In the genomic region with DNA sequence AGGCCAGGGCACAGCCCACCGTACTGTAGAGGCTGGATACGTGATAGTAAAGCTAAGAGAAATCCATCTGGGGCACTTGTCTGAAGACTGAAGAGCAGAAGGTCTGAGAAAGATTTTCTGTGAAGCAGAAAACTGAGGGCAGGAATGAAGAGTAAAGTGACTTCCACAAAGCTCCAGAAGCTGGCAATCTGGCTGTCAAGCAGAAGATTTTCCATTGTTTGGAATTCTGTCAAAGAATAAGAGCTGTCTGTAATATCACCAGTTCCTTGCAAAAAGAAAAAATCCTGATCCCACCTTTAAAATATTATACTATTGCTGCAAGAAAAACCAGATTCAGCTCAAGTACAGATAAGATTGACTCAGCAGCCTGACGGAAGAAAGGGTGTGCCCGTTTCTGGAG, we compare ENCODE assay signal across 23 cellular contexts.
DNase-seq lines count a peak whose midpoint lies in the region; ATAC-seq and TF ChIP-seq lines count a peak whose summit lies in the region.
"Had no signal": no experiment of that assay in that cellular context is flagged by ENCODE, and none has a peak within 500 bp of the region (broad histone marks: within the 10 kb centered on the region; RNA-seq: fewer than 3 reads in every experiment).

No MANE protein-coding gene starts in this region.

- no peaks in the 10 kb centered on the region for H3K27me3 Mint-ChIP-seq in GM23338 (ENCODE audit: insufficient read depth, low read depth, poor library complexity)
- H3K27me3 Mint-ChIP-seq: CD4-positive, alpha-beta memory T cell; CD4-positive, CD25-positive, alpha-beta regulatory T cell; CD8-positive, alpha-beta memory T cell had no signal

- H2BK15ac ChIP-seq in mesendoderm (replicated peaks; ENCODE audit: low read depth), result no peak overlapping the region

- H3K4me1 ChIP-seq in GM23338 (ENCODE audit: insufficient read depth) (no peaks in the 10 kb centered on the region), mesendoderm (ENCODE audit: control insufficient read depth, low read depth, low read length) (no peaks in the 10 kb centered on the region)
- H3K4me1 ChIP-seq: BE2C, BLaER1 had no signal

- H3K79me2 ChIP-seq in GM23338 (replicated peaks; ENCODE audit: insufficient read depth), result no peaks in the 10 kb centered on the region
- H3K79me2 ChIP-seq in mesendoderm (ENCODE audit: control insufficient read depth, insufficient read depth, low read length), result no peaks in the 10 kb centered on the region

- H3K9me2 ChIP-seq in GM23338 (ENCODE audit: insufficient read depth), result no peaks in the 10 kb centered on the region

- no CpG with 5 or more reads among the region's 4 CpGs for WGBS in mesendoderm (ENCODE audit: extremely low coverage, insufficient coverage, low lambda C conversion rate)

- no peak overlapping the region for H3K4me3 ChIP-seq in GM23338
- no peak overlapping the region for H3K4me3 ChIP-seq in mesendoderm (ENCODE audit: low read length)
- H3K4me3 ChIP-seq: BLaER1, GM12878 had no signal

- no peaks in the 10 kb centered on the region for H3K79me1 ChIP-seq in mesendoderm (ENCODE audit: low read length)

- H2BK120ac ChIP-seq in mesendoderm (ENCODE audit: low read depth, low read length), result peak overlapping the region; percentile 73

- H2BK5ac ChIP-seq in mesendoderm (ENCODE audit: low read length), result no peak overlapping the region

- no peaks in the 10 kb centered on the region for H3K4me1 Mint-ChIP-seq in GM23338
- H3K4me1 Mint-ChIP-seq: CD14-positive monocyte; CD4-positive, alpha-beta memory T cell; CD4-positive, CD25-positive, alpha-beta regulatory T cell; CD8-positive, alpha-beta memory T cell had no signal

- peak overlapping the region; percentile 44; the same call in 1 of the 2 replicates for H2AFZ ChIP-seq in GM23338

- H3K56ac ChIP-seq in mesendoderm (ENCODE audit: low read length), result no peak overlapping the region

- no peak overlapping the region for H3K27ac Mint-ChIP-seq in GM23338
- H3K27ac Mint-ChIP-seq: CD14-positive monocyte; CD4-positive, alpha-beta memory T cell; CD4-positive, CD25-positive, alpha-beta regulatory T cell; CD8-positive, alpha-beta memory T cell had no signal

- H3K27ac ChIP-seq in GM23338 (ENCODE audit: low read depth) (no peak overlapping the region), mesendoderm (ENCODE audit: low read depth, low read length) (no peak overlapping the region)
- H3K27ac ChIP-seq: 22Rv1, BLaER1 had no signal

- no peak overlapping the region for H4K5ac ChIP-seq in mesendoderm (ENCODE audit: low read length)

- H3K4ac ChIP-seq in mesendoderm (ENCODE audit: low read depth, low read length), result no peak overlapping the region

- no peaks in the 10 kb centered on the region for H3K9me3 Mint-ChIP-seq in GM23338

- no peak overlapping the region for H2AK5ac ChIP-seq in mesendoderm (ENCODE audit: low read length)

- no peak overlapping the region for H3K4me3 Mint-ChIP-seq in GM23338
- H3K4me3 Mint-ChIP-seq: CD14-positive monocyte; CD4-positive, alpha-beta memory T cell; CD4-positive, CD25-positive, alpha-beta regulatory T cell; CD8-positive, alpha-beta memory T cell had no signal

- H3F3A ChIP-seq in GM23338 (replicated peaks; ENCODE audit: low read depth), result no peaks in the 10 kb centered on the region

- no peak overlapping the region for H3K9ac ChIP-seq in mesendoderm (ENCODE audit: low read length)
- H3K9ac ChIP-seq: BLaER1 had no signal

- peak overlapping the region; percentile 68 for H3K18ac ChIP-seq in mesendoderm (ENCODE audit: low read length)

- H3K36me3 ChIP-seq in GM23338 (ENCODE audit: insufficient read depth) (no peaks in the 10 kb centered on the region), mesendoderm (ENCODE audit: control insufficient read depth, insufficient read depth, low read length) (no peaks in the 10 kb centered on the region)
- H3K36me3 ChIP-seq: BE2C, BLaER1 had no signal

- no peak overlapping the region for H3K23ac ChIP-seq in mesendoderm (ENCODE audit: low read length)

- DNase-seq in GM23338 (ENCODE audit: low spot score), result no peak
- no peak for DNase-seq in mesendoderm
- DNase-seq in putamen (ENCODE audit: low spot score), result peak; percentile 6
- no peak for DNase-seq in A172 (ENCODE audit: low spot score)
- DNase-seq: ACHN; BE2C; C1 segment of cervical spinal cord; CD4-positive, alpha-beta memory T cell; CD4-positive, CD25-positive, alpha-beta regulatory T cell; CD8-positive, alpha-beta memory T cell; COR-L47; DMS 273 treated with DMSO at 0.1 percent for 48 hours; DMS153; DMS53; DMS79; DND-41; EL; GDM1 had no signal

- ATAC-seq in GM23338, result no peak
- ATAC-seq in GM18870 (IDR thresholded peaks at IDR 0.05; ENCODE audit: unreplicated experiment), result no peak
- ATAC-seq: GM12878 had no signal

- H3K36me3 Mint-ChIP-seq in GM23338 (ENCODE audit: low read depth), result no peaks in the 10 kb centered on the region
- H3K36me3 Mint-ChIP-seq: CD14-positive monocyte; CD4-positive, alpha-beta memory T cell; CD4-positive, CD25-positive, alpha-beta regulatory T cell; CD8-positive, alpha-beta memory T cell had no signal

- H3K27me3 ChIP-seq in GM23338 (ENCODE audit: insufficient read depth) (no peaks in the 10 kb centered on the region), mesendoderm (ENCODE audit: insufficient read depth, low read length, poor library complexity) (no peaks in the 10 kb centered on the region)
- H3K27me3 ChIP-seq: BE2C, BLaER1 had no signal

- no peaks in the 10 kb centered on the region for H4K20me1 ChIP-seq in GM23338 (replicated peaks; ENCODE audit: insufficient read depth)
- H4K20me1 ChIP-seq: BLaER1 had no signal

- no peak overlapping the region for H3K4me2 ChIP-seq in GM23338
- no peak overlapping the region for H3K4me2 ChIP-seq in mesendoderm (ENCODE audit: low read length)
- H3K4me2 ChIP-seq: BLaER1 had no signal

- no peak for TF ChIP-seq CTCF in GM23338 (conservative IDR thresholded peaks at IDR 0.05; ENCODE audit: low read depth in 2 of 2)

- H4K8ac ChIP-seq in mesendoderm (ENCODE audit: low read depth, low read length), result no peak overlapping the region

TF ChIP-seq in GM23338, 12 proteins besides CTCF, POLR2A, EP300 and RAD21 (continues in another document):
- no peak for TF ChIP-seq ETS1 (IDR thresholded peaks at IDR 0.05)
- TF ChIP-seq REST (IDR thresholded peaks at IDR 0.05; ENCODE audit: unreplicated experiment), result no peak
